In genomic region chr12:51386361-51386760, GRCh38 we compare ENCODE assay signal across 1 cellular context.
TF ChIP-seq lines count a peak whose summit lies in the region.

No MANE protein-coding gene starts in this region.

TF ChIP-seq in IMR-90, 13 proteins besides CTCF, POLR2A, EP300 and RAD21 (continued from another document):
- no peak for TF ChIP-seq RCOR1 (IDR thresholded peaks at IDR 0.05; ENCODE audit: insufficient replicate concordance, low read length)
- TF ChIP-seq, protein P1, sequence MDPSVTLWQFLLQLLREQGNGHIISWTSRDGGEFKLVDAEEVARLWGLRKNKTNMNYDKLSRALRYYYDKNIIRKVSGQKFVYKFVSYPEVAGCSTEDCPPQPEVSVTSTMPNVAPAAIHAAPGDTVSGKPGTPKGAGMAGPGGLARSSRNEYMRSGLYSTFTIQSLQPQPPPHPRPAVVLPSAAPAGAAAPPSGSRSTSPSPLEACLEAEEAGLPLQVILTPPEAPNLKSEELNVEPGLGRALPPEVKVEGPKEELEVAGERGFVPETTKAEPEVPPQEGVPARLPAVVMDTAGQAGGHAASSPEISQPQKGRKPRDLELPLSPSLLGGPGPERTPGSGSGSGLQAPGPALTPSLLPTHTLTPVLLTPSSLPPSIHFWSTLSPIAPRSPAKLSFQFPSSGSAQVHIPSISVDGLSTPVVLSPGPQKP (IDR thresholded peaks at IDR 0.05; ENCODE audit: borderline replicate concordance, low read depth, low read length): no peak
- no peak for TF ChIP-seq MAFK (IDR thresholded peaks at IDR 0.05; ENCODE audit: low read depth, low read length)
- no peak for TF ChIP-seq BHLHE40 (IDR thresholded peaks at IDR 0.05; ENCODE audit: low read depth, low read length)
- no peak for TF ChIP-seq MAZ (IDR thresholded peaks at IDR 0.05; ENCODE audit: borderline replicate concordance, low read depth, low read length)
- no peak for TF ChIP-seq MXI1 (IDR thresholded peaks at IDR 0.05; ENCODE audit: borderline replicate concordance, low read depth, low read length)
